16 cellular contexts compared by ENCODE assay signal in genomic region chr6:69790629-69791028, GRCh38. TPM values are rescaled to one million over a fixed set of nuclear protein-coding genes. Genes with fewer than 3 reads are reported as not detected.
DNase-seq lines count a peak whose midpoint lies in the region; ATAC-seq and TF ChIP-seq lines count a peak whose summit lies in the region.
"Had no signal": no experiment of that assay in that cellular context is flagged by ENCODE, and none has a peak within 500 bp of the region (broad histone marks: within the 10 kb centered on the region; RNA-seq: fewer than 3 reads in every experiment).

No MANE protein-coding gene starts in this region.

- peaks cover 22% of the 10 kb centered on the region for H3K4me1 Mint-ChIP-seq in activated CD4-positive, alpha-beta T cell treated with anti-CD3 and anti-CD28 coated beads, Interleukin-2, amount 10 ng/mL, durations not matched to agents 24 days and 14 days

- no peak for TF ChIP-seq EP300 in transverse colon (IDR thresholded peaks at IDR 0.05; ENCODE audit: low read depth)

- H3K27me3 ChIP-seq in right cardiac atrium (ENCODE audit: control insufficient read depth, insufficient read depth): no peaks in the 10 kb centered on the region
- H3K27me3 ChIP-seq in left ventricle myocardium inferior (ENCODE audit: low read depth): no peaks in the 10 kb centered on the region
- H3K27me3 ChIP-seq in transverse colon: no peaks in the 10 kb centered on the region

- TF ChIP-seq CTCF in left ventricle myocardium inferior (IDR thresholded peaks at IDR 0.05; ENCODE audit: borderline replicate concordance): no peak
- no peak for TF ChIP-seq CTCF in transverse colon (IDR thresholded peaks at IDR 0.05)

- H3K36me3 ChIP-seq in left ventricle myocardium inferior: peaks cover 17% of the 10 kb centered on the region
- H3K36me3 ChIP-seq in transverse colon: peaks cover 0 to 9% (median 0%) of the 10 kb centered on the region in 4 donors

- no peaks in the 10 kb centered on the region for H3K27me3 Mint-ChIP-seq in activated CD4-positive, alpha-beta T cell treated with anti-CD3 and anti-CD28 coated beads, Interleukin-2, amount 10 ng/mL, durations not matched to agents 24 days and 14 days
- H3K27me3 Mint-ChIP-seq: activated naive CD8-positive, alpha-beta T cell treated with anti-CD3 and anti-CD28 coated beads, Interleukin-2, amount 10 ng/mL, durations not matched to agents 7 days and 5 days; dendritic cell treated with granulocyte-macrophage colony-stimulating factor and Interleukin-4, amounts not matched to agents 40 ng/mL and 50 ng/mL, for 4 days; T-helper 17 cell had no signal

- TF ChIP-seq POLR2A in transverse colon (IDR thresholded peaks at IDR 0.05): no peak

- no peaks in the 10 kb centered on the region for H3K9me3 Mint-ChIP-seq in activated CD4-positive, alpha-beta T cell treated with anti-CD3 and anti-CD28 coated beads, Interleukin-2, amount 10 ng/mL, durations not matched to agents 24 days and 14 days
- H3K9me3 Mint-ChIP-seq: activated naive CD8-positive, alpha-beta T cell treated with anti-CD3 and anti-CD28 coated beads, Interleukin-2, amount 10 ng/mL, durations not matched to agents 7 days and 5 days; dendritic cell treated with granulocyte-macrophage colony-stimulating factor and Interleukin-4, amounts not matched to agents 40 ng/mL and 50 ng/mL, for 4 days had no signal

- ATAC-seq in Right ventricle myocardium inferior (peak; percentile 15), right cardiac atrium (no peak), HG03097 (IDR thresholded peaks at IDR 0.05; ENCODE audit: low FRiP score, unreplicated experiment) (peak; percentile 8)
- ATAC-seq: T-helper 17 cell had no signal

- peaks cover 8% of the 10 kb centered on the region for H3K4me1 ChIP-seq in right cardiac atrium (ENCODE audit: control insufficient read depth, insufficient read depth, low read length)
- peaks cover 62% of the 10 kb centered on the region for H3K4me1 ChIP-seq in left ventricle myocardium inferior
- peaks cover 0 to 50% (median 25%) of the 10 kb centered on the region in 4 donors for H3K4me1 ChIP-seq in transverse colon

- H3K27ac ChIP-seq in right cardiac atrium (ENCODE audit: low read length) (no peak overlapping the region), left ventricle myocardium inferior (replicated peaks) (peak overlapping the region; percentile 65), transverse colon (peak overlapping the region in 3 of 4 donors; percentile 41 to 56 (median 43))

- H3K9me3 ChIP-seq in right cardiac atrium (ENCODE audit: control insufficient read depth, low read length): no peaks in the 10 kb centered on the region
- no peaks in the 10 kb centered on the region for H3K9me3 ChIP-seq in left ventricle myocardium inferior (replicated peaks)
- no peaks in the 10 kb centered on the region for H3K9me3 ChIP-seq in transverse colon
- H3K9me3 ChIP-seq: Caco-2 had no signal

- DNase-seq in Right ventricle myocardium inferior (ENCODE audit: missing footprints) (no peak), right cardiac atrium (no peak), left ventricle myocardium inferior (no peak), transverse colon (no peak), NCI-H226 (no peak)
- DNase-seq in activated CD8-positive, alpha-beta memory T cell treated with anti-CD3 and anti-CD28 coated beads, Interleukin-2, amount 50 U/mL, for 48 hours: no peak
- no peak for DNase-seq in activated CD4-positive, alpha-beta T cell treated with anti-CD3 and anti-CD28 coated beads, Interleukin-2, amount 10 ng/mL, durations not matched to agents 24 days and 14 days
- DNase-seq: 8988T; activated naive CD8-positive, alpha-beta T cell treated with anti-CD3 and anti-CD28 coated beads, Interleukin-2, amount 10 ng/mL, durations not matched to agents 7 days and 5 days; Caco-2; foreskin melanocyte; Kasumi-1; stimulated activated CD4-positive, alpha-beta T cell treated with anti-CD3 and anti-CD28 coated beads, Interleukin-4, amount 100 ng/mL, for 24 hours; T-helper 17 cell had no signal

- in situ Hi-C loops in transverse colon (cut with MboI; ENCODE audit: low pct_ligation_motif_present in 1 of 4, low pct_unique_long_range_greater_than_20kb in 1 of 4, low sequenced_read_pairs in 3 of 4): no loop called here

- intact Hi-C loops in Right ventricle myocardium inferior (cut with DNase I): loop anchor here (5.0 kb wide), 1 partner anchor 48 kb away; no protein-coding TSS in a partner anchor
- intact Hi-C loops in right cardiac atrium (cut with DNase I): no loop called here
- intact Hi-C loops in left ventricle myocardium inferior (cut with micrococcal nuclease): no loop called here
- intact Hi-C loops in transverse colon (cut with DNase I; ENCODE audit: low total_unique reads): loop anchor here (10.0 kb wide), 1 partner anchor 1324 kb away; no protein-coding TSS in a partner anchor
- intact Hi-C loops in activated CD4-positive, alpha-beta T cell treated with anti-CD3 and anti-CD28 coated beads, Interleukin-2, amount 10 ng/mL, durations not matched to agents 24 days and 14 days (cut with micrococcal nuclease): no loop called here

- H3K27ac Mint-ChIP-seq in activated CD4-positive, alpha-beta T cell treated with anti-CD3 and anti-CD28 coated beads, Interleukin-2, amount 10 ng/mL, durations not matched to agents 24 days and 14 days: no peak overlapping the region
- H3K27ac Mint-ChIP-seq: activated naive CD8-positive, alpha-beta T cell treated with anti-CD3 and anti-CD28 coated beads, Interleukin-2, amount 10 ng/mL, durations not matched to agents 7 days and 5 days; dendritic cell treated with granulocyte-macrophage colony-stimulating factor and Interleukin-4, amounts not matched to agents 40 ng/mL and 50 ng/mL, for 4 days; T-helper 17 cell had no signal

- H3K4me3 ChIP-seq in right cardiac atrium (ENCODE audit: low read length) (no peak overlapping the region), left ventricle myocardium inferior (no peak overlapping the region), transverse colon (no peak overlapping the region)

- WGBS in right cardiac atrium: 51% methylated on average over 2 of the region's 2 CpGs
- 50 to 55% methylated on average over 2 of the region's 2 CpGs for WGBS in transverse colon (ENCODE audit: low coverage in 1 of 2), 2 donors

- H3K4me3 Mint-ChIP-seq in activated CD4-positive, alpha-beta T cell treated with anti-CD3 and anti-CD28 coated beads, Interleukin-2, amount 10 ng/mL, durations not matched to agents 24 days and 14 days: no peak overlapping the region
- H3K4me3 Mint-ChIP-seq: activated naive CD8-positive, alpha-beta T cell treated with anti-CD3 and anti-CD28 coated beads, Interleukin-2, amount 10 ng/mL, durations not matched to agents 7 days and 5 days; dendritic cell treated with granulocyte-macrophage colony-stimulating factor and Interleukin-4, amounts not matched to agents 40 ng/mL and 50 ng/mL, for 4 days; T-helper 17 cell had no signal

- peaks cover 12% of the 10 kb centered on the region for H3K36me3 Mint-ChIP-seq in activated CD4-positive, alpha-beta T cell treated with anti-CD3 and anti-CD28 coated beads, Interleukin-2, amount 10 ng/mL, durations not matched to agents 24 days and 14 days (ENCODE audit: low read depth)

RNA-seq across cellular contexts. Expression of gene LMBRD1, which starts 6.2 kb away (rescaled TPM):
- 50.2 TPM for total RNA-seq in Right ventricle myocardium inferior
- 10 to 100 TPM; 46.3 to 56.2 (median 50.0) TPM for total RNA-seq in right cardiac atrium
- 51.5 TPM for polyA plus RNA-seq in right cardiac atrium
- 43.6 TPM for total RNA-seq in left ventricle myocardium inferior
- total RNA-seq in transverse colon: 10 to 100 TPM; 35.5 to 89.8 (median 70.7) TPM
- total RNA-seq in activated CD4-positive, alpha-beta T cell treated with anti-CD3 and anti-CD28 coated beads, Interleukin-2, amount 10 ng/mL, durations not matched to agents 24 days and 14 days: 13.0 and 13.5 TPM in 2 replicates

Comparison
In these comparisons a context has a peak if more than half of its experiments do, and no peak if none do; other contexts are left out.
1. ATAC-seq: peak in Right ventricle myocardium inferior (single experiment) and HG03097 (single experiment); none in right cardiac atrium (0 of 2).
2. intact Hi-C loops: an anchor here in Right ventricle myocardium inferior (5.0 kb wide) and transverse colon (10.0 kb wide); none called in right cardiac atrium, left ventricle myocardium inferior and activated CD4-positive, alpha-beta T cell treated with anti-CD3 and anti-CD28 coated beads, Interleukin-2, amount 10 ng/mL, durations not matched to agents 24 days and 14 days.